ENCODE assay signal across 8 cellular contexts in the genomic region with DNA sequence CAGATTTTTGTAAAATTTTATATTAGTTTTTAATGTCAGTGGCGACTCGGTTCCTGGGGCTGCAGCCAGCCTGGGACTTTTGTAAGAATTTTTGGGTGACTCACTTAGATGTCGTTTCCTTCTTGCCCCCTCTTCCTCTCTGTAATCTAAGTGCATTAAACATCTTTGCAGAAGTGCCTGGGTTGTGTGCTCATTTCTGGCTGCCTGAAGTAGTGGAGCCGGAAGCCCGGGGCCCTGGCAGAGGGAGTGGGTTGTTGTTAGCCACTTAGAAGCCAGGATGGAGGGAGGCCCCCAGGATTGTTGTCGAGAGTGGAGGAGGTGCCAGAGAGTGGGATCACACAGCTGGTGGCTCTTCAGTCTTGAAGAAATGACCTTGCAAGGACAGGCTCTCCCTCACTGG. TPM values are rescaled to one million over a fixed set of nuclear protein-coding genes. Genes with fewer than 3 reads are reported as not detected.
DNase-seq lines count a peak whose midpoint lies in the region; ATAC-seq and TF ChIP-seq lines count a peak whose summit lies in the region.

No MANE protein-coding gene starts in this region.

- H3K27ac ChIP-seq in tibial artery, result peak overlapping the region; percentile 58 to 68

- H3K27me3 ChIP-seq in tibial artery, result no peaks in the 10 kb centered on the region

- intact Hi-C loops in tibial artery (cut with DNase I; ENCODE audit: low total_unique reads), result no loop called here

- peaks cover 5 to 55% (median 48%) of the 10 kb centered on the region in 4 donors for H3K4me1 ChIP-seq in tibial artery

- TF ChIP-seq CTCF in tibial artery (IDR thresholded peaks at IDR 0.05), result no peak

- H3K36me3 ChIP-seq in tibial artery, result peaks cover 0 to 19% (median 0%) of the 10 kb centered on the region in 3 donors

- ATAC-seq in left lobe of liver (peak; percentile 32), HG02870 (IDR thresholded peaks at IDR 0.05; ENCODE audit: unreplicated experiment) (no peak), GM18517 (IDR thresholded peaks at IDR 0.05; ENCODE audit: unreplicated experiment) (no peak), GM21423 (IDR thresholded peaks at IDR 0.05; ENCODE audit: unreplicated experiment) (no peak)

- DNase-seq in activated CD4-positive, alpha-beta T cell treated with anti-CD3 and anti-CD28 coated beads for 48 hours, result peak; percentile 64
- DNase-seq in activated CD4-positive, alpha-beta T cell treated with anti-CD3 and anti-CD28 coated beads, Interleukin-2, amount 50 U/mL, for 1 hour, result no peak
- DNase-seq in amniotic epithelial cell (ENCODE audit: low read depth) (peak; percentile 52), left lobe of liver (ENCODE audit: low spot score) (no peak), tibial artery (no peak)

- no peak overlapping the region for H3K4me3 ChIP-seq in tibial artery

- H3K9me3 ChIP-seq in tibial artery, result no peaks in the 10 kb centered on the region

RNA-seq across cellular contexts. Expression of a gene that starts 11.0 kb away (rescaled TPM):
- 39.1 TPM for total RNA-seq in left lobe of liver

Comparison
In these comparisons a context has a peak if more than half of its experiments do, and no peak if none do; other contexts are left out.
1. DNase-seq: peak in activated CD4-positive, alpha-beta T cell treated with anti-CD3 and anti-CD28 coated beads for 48 hours (single experiment) and amniotic epithelial cell (single experiment); none in activated CD4-positive, alpha-beta T cell treated with anti-CD3 and anti-CD28 coated beads, Interleukin-2, amount 50 U/mL, for 1 hour (single experiment), left lobe of liver (single experiment) and tibial artery (0 of 2).